In genomic region chr1:230351983-230352382, GRCh38 we compare ENCODE assay signal across 2 cellular contexts.
TF ChIP-seq lines count a peak whose summit lies in the region.

No MANE protein-coding gene starts in this region.

TF ChIP-seq in IMR-90, 13 proteins besides CTCF, POLR2A, EP300 and RAD21 (continued from another document):
- TF ChIP-seq CHD1 (IDR thresholded peaks at IDR 0.05; ENCODE audit: low read depth, low read length) (no peak), MXI1 (IDR thresholded peaks at IDR 0.05; ENCODE audit: borderline replicate concordance, low read depth, low read length) (no peak), USF2 (IDR thresholded peaks at IDR 0.05; ENCODE audit: low read depth, low read length) (no peak), RCOR1 (IDR thresholded peaks at IDR 0.05; ENCODE audit: insufficient replicate concordance, low read length) (no peak), ELK1 (IDR thresholded peaks at IDR 0.05; ENCODE audit: borderline replicate concordance, low read depth, low read length) (no peak), SMC3 (IDR thresholded peaks at IDR 0.05; ENCODE audit: low read depth, low read length) (no peak), BHLHE40 (IDR thresholded peaks at IDR 0.05; ENCODE audit: low read depth, low read length) (no peak), FOS (IDR thresholded peaks at IDR 0.05; ENCODE audit: low read depth, low read length) (no peak), RFX5 (IDR thresholded peaks at IDR 0.05; ENCODE audit: low read depth, low read length) (no peak)

TF ChIP-seq in GM12878, 131 proteins besides CTCF, POLR2A, EP300 and RAD21:
- TF ChIP-seq ZBTB40 (IDR thresholded peaks at IDR 0.05; ENCODE audit: borderline replicate concordance) (peak; percentile 33; the same call in 1 of the 2 replicates), NBN (IDR thresholded peaks at IDR 0.05) (no peak)
